ENCODE assay signal across 1 cellular context in genomic region chr11:96155627-96156378, GRCh38.
A peak's percentile ranks its signal among the peaks of the same experiment; 100 is the strongest.
TF ChIP-seq lines count a peak whose summit lies in the region.

No MANE protein-coding gene starts in this region.

TF ChIP-seq in GM12878, 131 proteins besides CTCF, POLR2A, EP300 and RAD21 (continued from another document and continues in another):
- TF ChIP-seq IRF3 (IDR thresholded peaks at IDR 0.05), result no peak
- peak; percentile 93 for TF ChIP-seq PAX5 (IDR thresholded peaks at IDR 0.05; ENCODE audit: borderline replicate concordance, low read depth, low read length)
- no peak for TF ChIP-seq GABPA (IDR thresholded peaks at IDR 0.05; ENCODE audit: low read depth)
- no peak for TF ChIP-seq ZNF384 (IDR thresholded peaks at IDR 0.05; ENCODE audit: borderline replicate concordance, low read depth, low read length)
- TF ChIP-seq, protein P1, sequence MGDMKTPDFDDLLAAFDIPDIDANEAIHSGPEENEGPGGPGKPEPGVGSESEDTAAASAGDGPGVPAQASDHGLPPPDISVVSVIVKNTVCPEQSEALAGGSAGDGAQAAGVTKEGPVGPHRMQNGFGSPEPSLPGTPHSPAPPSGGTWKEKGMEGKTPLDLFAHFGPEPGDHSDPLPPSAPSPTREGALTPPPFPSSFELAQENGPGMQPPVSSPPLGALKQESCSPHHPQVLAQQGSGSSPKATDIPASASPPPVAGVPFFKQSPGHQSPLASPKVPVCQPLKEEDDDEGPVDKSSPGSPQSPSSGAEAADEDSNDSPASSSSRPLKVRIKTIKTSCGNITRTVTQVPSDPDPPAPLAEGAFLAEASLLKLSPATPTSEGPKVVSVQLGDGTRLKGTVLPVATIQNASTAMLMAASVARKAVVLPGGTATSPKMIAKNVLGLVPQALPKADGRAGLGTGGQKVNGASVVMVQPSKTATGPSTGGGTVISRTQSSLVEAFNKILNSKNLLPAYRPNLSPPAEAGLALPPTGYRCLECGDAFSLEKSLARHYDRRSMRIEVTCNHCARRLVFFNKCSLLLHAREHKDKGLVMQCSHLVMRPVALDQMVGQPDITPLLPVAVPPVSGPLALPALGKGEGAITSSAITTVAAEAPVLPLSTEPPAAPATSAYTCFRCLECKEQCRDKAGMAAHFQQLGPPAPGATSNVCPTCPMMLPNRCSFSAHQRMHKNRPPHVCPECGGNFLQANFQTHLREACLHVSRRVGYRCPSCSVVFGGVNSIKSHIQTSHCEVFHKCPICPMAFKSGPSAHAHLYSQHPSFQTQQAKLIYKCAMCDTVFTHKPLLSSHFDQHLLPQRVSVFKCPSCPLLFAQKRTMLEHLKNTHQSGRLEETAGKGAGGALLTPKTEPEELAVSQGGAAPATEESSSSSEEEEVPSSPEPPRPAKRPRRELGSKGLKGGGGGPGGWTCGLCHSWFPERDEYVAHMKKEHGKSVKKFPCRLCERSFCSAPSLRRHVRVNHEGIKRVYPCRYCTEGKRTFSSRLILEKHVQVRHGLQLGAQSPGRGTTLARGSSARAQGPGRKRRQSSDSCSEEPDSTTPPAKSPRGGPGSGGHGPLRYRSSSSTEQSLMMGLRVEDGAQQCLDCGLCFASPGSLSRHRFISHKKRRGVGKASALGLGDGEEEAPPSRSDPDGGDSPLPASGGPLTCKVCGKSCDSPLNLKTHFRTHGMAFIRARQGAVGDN (IDR thresholded peaks at IDR 0.05), result no peak
- TF ChIP-seq, protein P2, sequence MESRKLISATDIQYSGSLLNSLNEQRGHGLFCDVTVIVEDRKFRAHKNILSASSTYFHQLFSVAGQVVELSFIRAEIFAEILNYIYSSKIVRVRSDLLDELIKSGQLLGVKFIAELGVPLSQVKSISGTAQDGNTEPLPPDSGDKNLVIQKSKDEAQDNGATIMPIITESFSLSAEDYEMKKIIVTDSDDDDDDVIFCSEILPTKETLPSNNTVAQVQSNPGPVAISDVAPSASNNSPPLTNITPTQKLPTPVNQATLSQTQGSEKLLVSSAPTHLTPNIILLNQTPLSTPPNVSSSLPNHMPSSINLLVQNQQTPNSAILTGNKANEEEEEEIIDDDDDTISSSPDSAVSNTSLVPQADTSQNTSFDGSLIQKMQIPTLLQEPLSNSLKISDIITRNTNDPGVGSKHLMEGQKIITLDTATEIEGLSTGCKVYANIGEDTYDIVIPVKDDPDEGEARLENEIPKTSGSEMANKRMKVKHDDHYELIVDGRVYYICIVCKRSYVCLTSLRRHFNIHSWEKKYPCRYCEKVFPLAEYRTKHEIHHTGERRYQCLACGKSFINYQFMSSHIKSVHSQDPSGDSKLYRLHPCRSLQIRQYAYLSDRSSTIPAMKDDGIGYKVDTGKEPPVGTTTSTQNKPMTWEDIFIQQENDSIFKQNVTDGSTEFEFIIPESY (IDR thresholded peaks at IDR 0.05), result no peak
- peak; percentile 94 for TF ChIP-seq RUNX3 (IDR thresholded peaks at IDR 0.05; ENCODE audit: low read length)
- no peak for TF ChIP-seq SMC3 (IDR thresholded peaks at IDR 0.05; ENCODE audit: borderline replicate concordance, low read length)
- peak; percentile 72; the same call in 1 of the 3 replicates for TF ChIP-seq POU2F2 (IDR thresholded peaks at IDR 0.05; ENCODE audit: borderline replicate concordance, low read depth, low read length)
- TF ChIP-seq, protein P3, sequence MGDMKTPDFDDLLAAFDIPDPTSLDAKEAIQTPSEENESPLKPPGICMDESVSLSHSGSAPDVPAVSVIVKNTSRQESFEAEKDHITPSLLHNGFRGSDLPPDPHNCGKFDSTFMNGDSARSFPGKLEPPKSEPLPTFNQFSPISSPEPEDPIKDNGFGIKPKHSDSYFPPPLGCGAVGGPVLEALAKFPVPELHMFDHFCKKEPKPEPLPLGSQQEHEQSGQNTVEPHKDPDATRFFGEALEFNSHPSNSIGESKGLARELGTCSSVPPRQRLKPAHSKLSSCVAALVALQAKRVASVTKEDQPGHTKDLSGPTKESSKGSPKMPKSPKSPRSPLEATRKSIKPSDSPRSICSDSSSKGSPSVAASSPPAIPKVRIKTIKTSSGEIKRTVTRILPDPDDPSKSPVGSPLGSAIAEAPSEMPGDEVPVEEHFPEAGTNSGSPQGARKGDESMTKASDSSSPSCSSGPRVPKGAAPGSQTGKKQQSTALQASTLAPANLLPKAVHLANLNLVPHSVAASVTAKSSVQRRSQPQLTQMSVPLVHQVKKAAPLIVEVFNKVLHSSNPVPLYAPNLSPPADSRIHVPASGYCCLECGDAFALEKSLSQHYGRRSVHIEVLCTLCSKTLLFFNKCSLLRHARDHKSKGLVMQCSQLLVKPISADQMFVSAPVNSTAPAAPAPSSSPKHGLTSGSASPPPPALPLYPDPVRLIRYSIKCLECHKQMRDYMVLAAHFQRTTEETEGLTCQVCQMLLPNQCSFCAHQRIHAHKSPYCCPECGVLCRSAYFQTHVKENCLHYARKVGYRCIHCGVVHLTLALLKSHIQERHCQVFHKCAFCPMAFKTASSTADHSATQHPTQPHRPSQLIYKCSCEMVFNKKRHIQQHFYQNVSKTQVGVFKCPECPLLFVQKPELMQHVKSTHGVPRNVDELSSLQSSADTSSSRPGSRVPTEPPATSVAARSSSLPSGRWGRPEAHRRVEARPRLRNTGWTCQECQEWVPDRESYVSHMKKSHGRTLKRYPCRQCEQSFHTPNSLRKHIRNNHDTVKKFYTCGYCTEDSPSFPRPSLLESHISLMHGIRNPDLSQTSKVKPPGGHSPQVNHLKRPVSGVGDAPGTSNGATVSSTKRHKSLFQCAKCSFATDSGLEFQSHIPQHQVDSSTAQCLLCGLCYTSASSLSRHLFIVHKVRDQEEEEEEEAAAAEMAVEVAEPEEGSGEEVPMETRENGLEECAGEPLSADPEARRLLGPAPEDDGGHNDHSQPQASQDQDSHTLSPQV (IDR thresholded peaks at IDR 0.05), result no peak
- TF ChIP-seq ZNF274 (IDR thresholded peaks at IDR 0.05; ENCODE audit: insufficient read depth, insufficient read length), result no peak
- no peak for TF ChIP-seq SMAD5 (IDR thresholded peaks at IDR 0.05; ENCODE audit: low read depth)
- TF ChIP-seq HDAC6 (IDR thresholded peaks at IDR 0.05; ENCODE audit: unreplicated experiment), result no peak
- TF ChIP-seq, protein P4, sequence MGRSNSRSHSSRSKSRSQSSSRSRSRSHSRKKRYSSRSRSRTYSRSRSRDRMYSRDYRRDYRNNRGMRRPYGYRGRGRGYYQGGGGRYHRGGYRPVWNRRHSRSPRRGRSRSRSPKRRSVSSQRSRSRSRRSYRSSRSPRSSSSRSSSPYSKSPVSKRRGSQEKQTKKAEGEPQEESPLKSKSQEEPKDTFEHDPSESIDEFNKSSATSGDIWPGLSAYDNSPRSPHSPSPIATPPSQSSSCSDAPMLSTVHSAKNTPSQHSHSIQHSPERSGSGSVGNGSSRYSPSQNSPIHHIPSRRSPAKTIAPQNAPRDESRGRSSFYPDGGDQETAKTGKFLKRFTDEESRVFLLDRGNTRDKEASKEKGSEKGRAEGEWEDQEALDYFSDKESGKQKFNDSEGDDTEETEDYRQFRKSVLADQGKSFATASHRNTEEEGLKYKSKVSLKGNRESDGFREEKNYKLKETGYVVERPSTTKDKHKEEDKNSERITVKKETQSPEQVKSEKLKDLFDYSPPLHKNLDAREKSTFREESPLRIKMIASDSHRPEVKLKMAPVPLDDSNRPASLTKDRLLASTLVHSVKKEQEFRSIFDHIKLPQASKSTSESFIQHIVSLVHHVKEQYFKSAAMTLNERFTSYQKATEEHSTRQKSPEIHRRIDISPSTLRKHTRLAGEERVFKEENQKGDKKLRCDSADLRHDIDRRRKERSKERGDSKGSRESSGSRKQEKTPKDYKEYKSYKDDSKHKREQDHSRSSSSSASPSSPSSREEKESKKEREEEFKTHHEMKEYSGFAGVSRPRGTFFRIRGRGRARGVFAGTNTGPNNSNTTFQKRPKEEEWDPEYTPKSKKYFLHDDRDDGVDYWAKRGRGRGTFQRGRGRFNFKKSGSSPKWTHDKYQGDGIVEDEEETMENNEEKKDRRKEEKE (IDR thresholded peaks at IDR 0.05), result no peak
- no peak for TF ChIP-seq SREBF1 (IDR thresholded peaks at IDR 0.05; ENCODE audit: low read length)
- peak; percentile 88; the same call in 1 of the 2 replicates for TF ChIP-seq ZBED1 (IDR thresholded peaks at IDR 0.05; ENCODE audit: borderline replicate concordance)
- peak; percentile 74; the same call in 1 of the 2 replicates for TF ChIP-seq CBX5 (IDR thresholded peaks at IDR 0.05; ENCODE audit: low read depth)
- TF ChIP-seq, protein P5, sequence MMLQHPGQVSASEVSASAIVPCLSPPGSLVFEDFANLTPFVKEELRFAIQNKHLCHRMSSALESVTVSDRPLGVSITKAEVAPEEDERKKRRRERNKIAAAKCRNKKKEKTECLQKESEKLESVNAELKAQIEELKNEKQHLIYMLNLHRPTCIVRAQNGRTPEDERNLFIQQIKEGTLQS (IDR thresholded peaks at IDR 0.05; ENCODE audit: borderline replicate concordance, extremely low read depth, low read depth, low read length), result no peak
- TF ChIP-seq TCF12 (IDR thresholded peaks at IDR 0.05; ENCODE audit: low read depth, low read length), result peak; percentile 60
- no peak for TF ChIP-seq WRNIP1 (IDR thresholded peaks at IDR 0.05; ENCODE audit: borderline replicate concordance, low read depth, low read length)
- no peak for TF ChIP-seq IRF5 (IDR thresholded peaks at IDR 0.05; ENCODE audit: borderline replicate concordance)
- TF ChIP-seq NBN (IDR thresholded peaks at IDR 0.05), result 0 out of 2 replicates have a peak, but pooled peaks have one; percentile 52
- TF ChIP-seq NKRF (conservative IDR thresholded peaks at IDR 0.05), result no peak
- no peak for TF ChIP-seq CHD2 (IDR thresholded peaks at IDR 0.05; ENCODE audit: borderline replicate concordance, low read depth, low read length)
- no peak for TF ChIP-seq ZNF207 (IDR thresholded peaks at IDR 0.05; ENCODE audit: borderline replicate concordance)
- no peak for TF ChIP-seq EZH2 (IDR thresholded peaks at IDR 0.05; ENCODE audit: borderline replicate concordance, control insufficient read depth, low read depth, low read length)
- TF ChIP-seq ELK1 (IDR thresholded peaks at IDR 0.05; ENCODE audit: low read depth, low read length), result no peak
- TF ChIP-seq, protein P6, sequence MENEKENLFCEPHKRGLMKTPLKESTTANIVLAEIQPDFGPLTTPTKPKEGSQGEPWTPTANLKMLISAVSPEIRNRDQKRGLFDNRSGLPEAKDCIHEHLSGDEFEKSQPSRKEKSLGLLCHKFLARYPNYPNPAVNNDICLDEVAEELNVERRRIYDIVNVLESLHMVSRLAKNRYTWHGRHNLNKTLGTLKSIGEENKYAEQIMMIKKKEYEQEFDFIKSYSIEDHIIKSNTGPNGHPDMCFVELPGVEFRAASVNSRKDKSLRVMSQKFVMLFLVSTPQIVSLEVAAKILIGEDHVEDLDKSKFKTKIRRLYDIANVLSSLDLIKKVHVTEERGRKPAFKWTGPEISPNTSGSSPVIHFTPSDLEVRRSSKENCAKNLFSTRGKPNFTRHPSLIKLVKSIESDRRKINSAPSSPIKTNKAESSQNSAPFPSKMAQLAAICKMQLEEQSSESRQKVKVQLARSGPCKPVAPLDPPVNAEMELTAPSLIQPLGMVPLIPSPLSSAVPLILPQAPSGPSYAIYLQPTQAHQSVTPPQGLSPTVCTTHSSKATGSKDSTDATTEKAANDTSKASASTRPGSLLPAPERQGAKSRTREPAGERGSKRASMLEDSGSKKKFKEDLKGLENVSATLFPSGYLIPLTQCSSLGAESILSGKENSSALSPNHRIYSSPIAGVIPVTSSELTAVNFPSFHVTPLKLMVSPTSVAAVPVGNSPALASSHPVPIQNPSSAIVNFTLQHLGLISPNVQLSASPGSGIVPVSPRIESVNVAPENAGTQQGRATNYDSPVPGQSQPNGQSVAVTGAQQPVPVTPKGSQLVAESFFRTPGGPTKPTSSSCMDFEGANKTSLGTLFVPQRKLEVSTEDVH (IDR thresholded peaks at IDR 0.05; ENCODE audit: low read depth, partially characterized antibody), result no peak
- no peak for TF ChIP-seq RBBP5 (conservative IDR thresholded peaks at IDR 0.05)
